In the genomic region with DNA sequence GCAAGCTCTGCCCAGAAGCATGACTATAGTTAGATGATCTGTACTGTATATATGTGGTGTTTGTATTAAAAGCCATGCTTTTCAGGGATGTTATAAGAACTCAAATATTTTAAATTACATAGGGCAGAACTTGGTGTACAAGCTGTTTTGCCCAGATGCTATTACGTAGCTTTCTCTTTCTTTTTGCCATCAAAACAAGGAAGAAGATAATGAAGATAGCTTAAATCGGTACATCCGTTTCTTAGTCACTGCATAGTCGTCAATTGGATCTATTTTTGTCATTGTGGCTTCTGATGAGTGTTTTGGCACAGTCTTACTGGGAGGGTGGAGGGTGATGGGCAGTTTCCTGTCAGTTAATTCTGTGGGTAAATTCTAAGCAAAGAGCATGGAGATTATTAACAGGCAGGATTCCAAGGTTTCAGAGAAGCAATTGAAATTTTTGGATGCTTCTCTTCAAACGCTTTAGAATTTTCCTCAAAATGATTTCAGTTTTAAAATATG, we compare ENCODE assay signal across 8 cellular contexts.
DNase-seq lines count a peak whose midpoint lies in the region; ATAC-seq, FAIRE-seq and TF ChIP-seq lines count a peak whose summit lies in the region.

No MANE protein-coding gene starts in this region.

- H3K4me3 Mint-ChIP-seq in osteocyte (ENCODE audit: unreplicated experiment): peak overlapping the region; percentile 71

- peak; percentile 37 for FAIRE-seq in endometrium (lab: Jason Lieb, UNC)

- H3K36me3 ChIP-seq in urinary bladder (ENCODE audit: insufficient read depth): no peaks in the 10 kb centered on the region

- ATAC-seq in GM18519 (IDR thresholded peaks at IDR 0.05; ENCODE audit: low FRiP score, unreplicated experiment) (peak; percentile 96), HG02870 (IDR thresholded peaks at IDR 0.05; ENCODE audit: unreplicated experiment) (peak; percentile 91)

- peak; percentile 33 to 77 for DNase-seq in NCI-H2081 (lab: John Stamatoyannopoulos, UW)
- peak; percentile 54 for DNase-seq in activated CD4-positive, alpha-beta T cell treated with anti-CD3 and anti-CD28 coated beads for 48 hours
- DNase-seq in osteocyte (ENCODE audit: extremely low spot score, unreplicated experiment): no peak
- no peak for DNase-seq in NCI-H526 (lab: John Stamatoyannopoulos, UW)

- H3K36me3 Mint-ChIP-seq in osteocyte (ENCODE audit: unreplicated experiment): peaks cover 1% of the 10 kb centered on the region

- H3K4me3 ChIP-seq in urinary bladder (ENCODE audit: low read depth, low read length): peak overlapping the region; percentile 22

- no peak for TF ChIP-seq CTCF in osteocyte (IDR thresholded peaks at IDR 0.05)

- H3K27ac Mint-ChIP-seq in osteocyte (ENCODE audit: unreplicated experiment): peak overlapping the region; percentile 94

- no peaks in the 10 kb centered on the region for H3K4me1 ChIP-seq in urinary bladder (ENCODE audit: insufficient read depth)

- H3K9me3 Mint-ChIP-seq in osteocyte (ENCODE audit: unreplicated experiment): peaks cover 9% of the 10 kb centered on the region

- peaks cover 50% of the 10 kb centered on the region for H3K4me1 Mint-ChIP-seq in osteocyte (ENCODE audit: unreplicated experiment)

- H3K27ac ChIP-seq in urinary bladder (ENCODE audit: low read depth): no peak overlapping the region

- no peaks in the 10 kb centered on the region for H3K27me3 Mint-ChIP-seq in osteocyte (ENCODE audit: unreplicated experiment)

- WGBS in urinary bladder: 19% methylated on average over 5 of the region's 5 CpGs

Comparison
In these comparisons a context has a peak if more than half of its experiments do, and no peak if none do; other contexts are left out.
1. DNase-seq: peak in NCI-H2081 (2 of 2) and activated CD4-positive, alpha-beta T cell treated with anti-CD3 and anti-CD28 coated beads for 48 hours (single experiment); none in osteocyte (single experiment) and NCI-H526 (0 of 2).